11 cellular contexts compared by ENCODE assay signal in the genomic region with DNA sequence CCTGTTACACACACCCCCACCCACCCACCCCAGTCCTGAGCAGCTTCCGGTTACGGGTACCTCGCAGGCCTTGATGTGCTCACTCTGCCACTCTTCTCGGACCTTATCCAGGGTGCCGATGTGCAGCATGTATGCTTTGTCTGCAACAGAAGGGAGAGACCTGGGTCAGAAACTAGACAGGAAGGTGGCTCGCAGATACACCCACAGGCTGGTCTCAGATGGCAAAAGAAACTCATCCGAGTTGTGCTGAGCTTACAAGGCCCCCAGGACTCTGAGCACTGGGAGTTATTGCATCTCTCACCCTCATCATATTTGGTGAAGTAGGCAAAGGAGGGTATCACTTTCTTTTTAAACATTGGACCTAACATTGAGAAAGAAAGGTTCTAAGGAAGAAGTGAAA. TPM values are rescaled to one million over a fixed set of nuclear protein-coding genes. Genes with fewer than 3 reads are reported as not detected.
A peak's percentile ranks its signal among the peaks of the same experiment; 100 is the strongest.
DNase-seq lines count a peak whose midpoint lies in the region; ATAC-seq, FAIRE-seq and TF ChIP-seq lines count a peak whose summit lies in the region.
"Had no signal": no experiment of that assay in that cellular context is flagged by ENCODE, and none has a peak within 500 bp of the region (broad histone marks: within the 10 kb centered on the region; RNA-seq: fewer than 3 reads in every experiment).

No MANE protein-coding gene starts in this region.

- H3K9me3 Mint-ChIP-seq in activated naive CD4-positive, alpha-beta T cell treated with anti-CD3 and anti-CD28 coated beads, Interleukin-2, amount 50 U/mL, for 72 hours = peaks cover 1 to 9% of the 10 kb centered on the region in 2 donors

- in situ Hi-C loops in GM13976 (cut with MboI; ENCODE audit: low sequenced_read_pairs, unreplicated experiment) = no loop called here

- H2AFZ ChIP-seq in OCI-LY3 (ENCODE audit: low read depth, low read length) (peak overlapping the region; percentile 78), PC-9 (no peak overlapping the region)

- H3K36me3 ChIP-seq in OCI-LY3 (replicated peaks; ENCODE audit: low read depth, low read length) = no peaks in the 10 kb centered on the region
- no peaks in the 10 kb centered on the region for H3K36me3 ChIP-seq in PC-9 (ENCODE audit: low read depth)
- H3K36me3 ChIP-seq: HAP-1 had no signal

- H3K9me2 ChIP-seq in PC-9 (ENCODE audit: insufficient read depth) = no peaks in the 10 kb centered on the region; the same call in 1 of the 2 replicates

- no peak for TF ChIP-seq CTCF in GM13976 (IDR thresholded peaks at IDR 0.05; ENCODE audit: borderline replicate concordance, control extremely low read depth, extremely low read depth, insufficient read depth, missing control alignments)
- no peak for TF ChIP-seq CTCF in OCI-LY3 (IDR thresholded peaks at IDR 0.05; ENCODE audit: low read depth, low read length)
- TF ChIP-seq CTCF in PC-9 (conservative IDR thresholded peaks at IDR 0.05) = no peak

- H3K9me3 ChIP-seq in OCI-LY3 (ENCODE audit: insufficient read depth, low read length) (no peaks in the 10 kb centered on the region), PC-9 (ENCODE audit: insufficient read depth, low read depth) (0 out of 2 replicates have a peak, but pooled peaks cover 5% of the 10 kb centered on the region)
- H3K9me3 ChIP-seq: HAP-1 had no signal

- H3F3A ChIP-seq in PC-9 (ENCODE audit: insufficient read depth, low read depth) = peaks cover 15% of the 10 kb centered on the region; the same call in 1 of the 2 replicates

- H3K4me3 ChIP-seq in OCI-LY3 (ENCODE audit: low read length) = peak overlapping the region; percentile 60
- H3K4me3 ChIP-seq in PC-9 = no peak overlapping the region
- H3K4me3 ChIP-seq: esophagus squamous epithelium, HAP-1 had no signal

- H3K27ac ChIP-seq in OCI-LY3 (ENCODE audit: low read length) (no peak overlapping the region), PC-9 (no peak overlapping the region)
- H3K27ac ChIP-seq: esophagus squamous epithelium had no signal

- intact Hi-C loops in PC-9 (cut with micrococcal nuclease; ENCODE audit: unreplicated experiment) = no loop called here

- H3K27me3 ChIP-seq in OCI-LY3 (ENCODE audit: low read depth, low read length) (peaks cover 27% of the 10 kb centered on the region), PC-9 (ENCODE audit: insufficient read depth, low read depth) (no peaks in the 10 kb centered on the region)
- H3K27me3 ChIP-seq: esophagus squamous epithelium had no signal

- no TSS peak for BruUV-seq in PC-9 (replicated peaks; lab: Mats Ljungman, UMichigan)

- H3K4me2 ChIP-seq in OCI-LY3 (ENCODE audit: low read length) (peak overlapping the region; percentile 75), PC-9 (no peak overlapping the region)

- peak; percentile 84 to 87 for ATAC-seq in activated naive CD4-positive, alpha-beta T cell treated with anti-CD3 and anti-CD28 coated beads, Interleukin-2, amount 50 U/mL, for 72 hours

- peaks cover 11% of the 10 kb centered on the region for H3K4me1 ChIP-seq in OCI-LY3 (ENCODE audit: low read length)
- peaks cover 14% of the 10 kb centered on the region for H3K4me1 ChIP-seq in PC-9 (replicated peaks; ENCODE audit: insufficient read depth)
- H3K4me1 ChIP-seq: esophagus squamous epithelium, HAP-1 had no signal

- no peak for FAIRE-seq in RCC 7860 (lab: Jason Lieb, UNC)

- POLR2A ChIA-PET in PC-9 (lab: Charles Lee; ENCODE audit: unreplicated experiment) = no interaction called here

- peaks cover 2 to 8% of the 10 kb centered on the region in 2 donors for H3K36me3 Mint-ChIP-seq in activated naive CD4-positive, alpha-beta T cell treated with anti-CD3 and anti-CD28 coated beads, Interleukin-2, amount 50 U/mL, for 72 hours

- H3K27ac Mint-ChIP-seq in activated naive CD4-positive, alpha-beta T cell treated with anti-CD3 and anti-CD28 coated beads, Interleukin-2, amount 50 U/mL, for 72 hours = peak overlapping the region; percentile 40 to 74

- CTCF ChIA-PET in PC-9 (lab: Charles Lee) = no interaction called here

- H3K9ac ChIP-seq in OCI-LY3 (ENCODE audit: low read length) = no peak overlapping the region

- no peaks in the 10 kb centered on the region for H3K79me2 ChIP-seq in OCI-LY3 (ENCODE audit: low read length)
- H3K79me2 ChIP-seq in PC-9 (ENCODE audit: low read depth) = no peaks in the 10 kb centered on the region

- DNase-seq in GM13976 (ENCODE audit: low spot score) (peak; percentile 50), NCI-H1436 treated with DMSO at 0.1 percent for 48 hours (lab: John Stamatoyannopoulos, UW) (no peak), HUDEP-2 (lab: John Stamatoyannopoulos, UW; ENCODE audit: unreplicated experiment in 76 of 76) (no peak), PC-9 (no peak), RCC 7860 (ENCODE audit: low spot score) (no peak)
- peak in 1 of 2 donors; percentile 56 for DNase-seq in activated naive CD4-positive, alpha-beta T cell treated with anti-CD3 and anti-CD28 coated beads, Interleukin-2, amount 50 U/mL, for 72 hours (ENCODE audit: low spot score in 2 of 2)
- DNase-seq in stimulated activated CD4-positive, alpha-beta T cell treated with anti-CD3 and anti-CD28 coated beads, Interleukin-15, amount 100 ng/mL, for 24 hours = peak; percentile 56
- DNase-seq: COR-L47, esophagus squamous epithelium had no signal

- H4K20me1 ChIP-seq in OCI-LY3 (ENCODE audit: insufficient read depth, low read length) (no peaks in the 10 kb centered on the region), PC-9 (ENCODE audit: insufficient read depth) (no peaks in the 10 kb centered on the region)

RNA-seq across cellular contexts. Expression of a gene that starts 30.6 kb away (rescaled TPM):
- 10 to 100 TPM; 20.9 to 34.2 TPM for total RNA-seq in activated naive CD4-positive, alpha-beta T cell treated with anti-CD3 and anti-CD28 coated beads, Interleukin-2, amount 50 U/mL, for 72 hours
- 16.7 and 19.5 TPM in 2 replicates for total RNA-seq in PC-9 (2021)

Comparison
In these comparisons a context has a peak if more than half of its experiments do, and no peak if none do; other contexts are left out.
1. DNase-seq: peak in GM13976 (single experiment) and stimulated activated CD4-positive, alpha-beta T cell treated with anti-CD3 and anti-CD28 coated beads, Interleukin-15, amount 100 ng/mL, for 24 hours (single experiment); none in NCI-H1436 treated with DMSO at 0.1 percent for 48 hours (single experiment), HUDEP-2 (0 of 76), PC-9 (0 of 2) and RCC 7860 (single experiment).